In the genomic region with DNA sequence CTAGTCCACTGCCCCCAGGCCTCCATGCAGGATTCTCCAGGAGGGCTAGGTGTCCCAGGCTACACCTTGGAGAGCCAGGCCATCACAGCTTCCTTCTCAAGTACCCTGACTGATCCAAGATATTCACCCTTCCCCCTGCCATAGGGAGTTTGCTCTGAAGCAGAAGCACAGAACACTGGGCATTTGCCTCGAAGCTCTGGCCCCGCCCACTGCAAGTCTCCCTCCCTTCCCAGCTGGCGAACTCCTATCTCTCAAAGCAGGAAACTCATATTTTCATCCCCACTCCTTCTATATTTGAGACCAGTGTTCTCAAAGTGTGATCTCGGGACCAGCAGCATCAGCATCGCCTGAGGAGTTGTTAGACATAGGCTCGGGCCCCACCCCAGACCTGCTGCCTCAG, we compare ENCODE assay signal across 26 cellular contexts.
DNase-seq lines count a peak whose midpoint lies in the region; ATAC-seq, FAIRE-seq and TF ChIP-seq lines count a peak whose summit lies in the region.
"Had no signal": no experiment of that assay in that cellular context is flagged by ENCODE, and none has a peak within 500 bp of the region (broad histone marks: within the 10 kb centered on the region; RNA-seq: fewer than 3 reads in every experiment).

No MANE protein-coding gene starts in this region.

- H4K5ac ChIP-seq in H1 (ENCODE audit: insufficient read length, low read depth, low read length), result peak overlapping the region; percentile 4

- no peak overlapping the region for H3K23ac ChIP-seq in H1 (ENCODE audit: insufficient read length)

- no peak overlapping the region for H3K4ac ChIP-seq in H1 (replicated peaks; ENCODE audit: insufficient read length, low read depth, low read length)

- no peak overlapping the region for H4K8ac ChIP-seq in H1 (ENCODE audit: extremely low read depth, insufficient read depth, low read length)

- no peak for TF ChIP-seq RAD21 in H1 (IDR thresholded peaks at IDR 0.05 in 1 of 2, conservative IDR thresholded peaks at IDR 0.05 in 1 of 2; ENCODE audit: low read depth in 2 of 2, low read length in 2 of 2)

- peaks cover 10% of the 10 kb centered on the region for H3K9me3 Mint-ChIP-seq in activated naive CD8-positive, alpha-beta T cell treated with anti-CD3 and anti-CD28 coated beads, Interleukin-2, amount 50 U/mL, for 24 hours

- H3K9ac ChIP-seq in H1 (replicated peaks in 1 of 4; ENCODE audit: extremely low read depth in 1 of 4, low read depth in 3 of 4, low read length in 3 of 4), result no peak overlapping the region

- H3K9me3 ChIP-seq in right cardiac atrium (ENCODE audit: control insufficient read depth, low read length), result peaks cover 2% of the 10 kb centered on the region
- H3K9me3 ChIP-seq in H1 (ENCODE audit: insufficient read depth in 2 of 2, low read depth in 1 of 2, low read length in 1 of 2), result peaks cover 0 to 4% of the 10 kb centered on the region in 2 experiments; a peak in 1 of 4 replicates

- H3K79me2 ChIP-seq in H1 (ENCODE audit: control insufficient read depth in 1 of 2, insufficient read depth in 2 of 2, low read length in 2 of 2), result no peaks in the 10 kb centered on the region

- H2BK120ac ChIP-seq in H1 (replicated peaks; ENCODE audit: low read depth, low read length), result no peak overlapping the region

- no peak overlapping the region for H3K14ac ChIP-seq in H1 (ENCODE audit: insufficient read length)

- DNase-seq in right cardiac atrium (peak; percentile 46 to 79 (median 79)), cardiac septum (ENCODE audit: low spot score) (no peak), H1 (ENCODE audit: low read depth in 1 of 2, low spot score in 2 of 2) (peak in 1 of 2 experiments; percentile 46), left lobe of liver (ENCODE audit: low spot score) (no peak), NCI-H2107 (lab: John Stamatoyannopoulos, UW) (no peak), glomerular visceral epithelial cell (ENCODE audit: extremely low spot score) (no peak)
- no peak for DNase-seq in activated naive CD8-positive, alpha-beta T cell treated with anti-CD3 and anti-CD28 coated beads, Interleukin-2, amount 50 U/mL, for 24 hours
- DNase-seq: activated CD4-positive, alpha-beta memory T cell treated with anti-CD3 and anti-CD28 coated beads for 36 hours; activated gamma-delta T cell; brain microvascular endothelial cell; C1 segment of cervical spinal cord; cortex of kidney; MM.1S; NCI-H1436; NCI-H510A treated with DMSO at 0.1 percent for 48 hours; occipital lobe; retina; spleen; stimulated activated CD4-positive, alpha-beta T cell treated with anti-CD3 and anti-CD28 coated beads, Interleukin-4, amount 100 ng/mL, for 1 hour; tibial artery had no signal

- peaks cover 1% of the 10 kb centered on the region; the same call in 1 of the 2 replicates for H3K23me2 ChIP-seq in H1 (ENCODE audit: low read depth, low read length)

- H3K27me3 ChIP-seq in right cardiac atrium (ENCODE audit: control insufficient read depth, insufficient read depth), result no peaks in the 10 kb centered on the region
- H3K27me3 ChIP-seq in H1 (replicated peaks in 1 of 4; ENCODE audit: control insufficient read depth in 3 of 4, extremely low read depth in 1 of 4, insufficient read depth in 3 of 4, low read length in 3 of 4), result no peaks in the 10 kb centered on the region
- H3K27me3 ChIP-seq: brain microvascular endothelial cell, spleen, tibial artery had no signal

- no peak overlapping the region for H2BK12ac ChIP-seq in H1 (ENCODE audit: low read depth, low read length)

- H3K36me3 Mint-ChIP-seq in activated naive CD8-positive, alpha-beta T cell treated with anti-CD3 and anti-CD28 coated beads, Interleukin-2, amount 50 U/mL, for 24 hours (ENCODE audit: low read depth), result peaks cover 5% of the 10 kb centered on the region
- H3K36me3 Mint-ChIP-seq: activated CD4-positive, alpha-beta memory T cell treated with anti-CD3 and anti-CD28 coated beads for 36 hours had no signal

- ATAC-seq in right cardiac atrium (peak; percentile 52 to 54), left lobe of liver (peak; percentile 23), GM18870 (IDR thresholded peaks at IDR 0.05; ENCODE audit: unreplicated experiment) (no peak)
- no peak for ATAC-seq in activated naive CD8-positive, alpha-beta T cell treated with anti-CD3 and anti-CD28 coated beads, Interleukin-2, amount 50 U/mL, for 24 hours
- ATAC-seq: SK-N-SH treated with all-trans-retinoic acid at 6 μM for 48 hours had no signal

- no peak overlapping the region; the same call in 1 of the 2 replicates for H3K18ac ChIP-seq in H1 (ENCODE audit: extremely low read depth, low read length)

- WGBS in right cardiac atrium, result 55% methylated on average over 6 of the region's 6 CpGs
- 85% methylated on average over 6 of the region's 6 CpGs; no CpG with 5 or more reads in 1 of the 2 experiments for WGBS in H1 (ENCODE audit: extremely low coverage in 1 of 2, insufficient coverage in 1 of 2, insufficient read length in 1 of 2, insufficient replicate concordance in 2 of 2, low coverage in 1 of 2, low lambda C conversion rate in 2 of 2, missing lambda C conversion rate in 1 of 2), 2 experiments

- H2BK20ac ChIP-seq in H1 (ENCODE audit: low read length), result no peak overlapping the region

- no peak for TF ChIP-seq CTCF in H1 (IDR thresholded peaks at IDR 0.05; ENCODE audit: control extremely low read depth in 1 of 3, insufficient read depth in 1 of 3, low read depth in 1 of 3, low read length in 3 of 3)

- no peaks in the 10 kb centered on the region for H4K20me1 ChIP-seq in H1 (replicated peaks in 1 of 2; ENCODE audit: control insufficient read depth in 1 of 2, insufficient read depth in 2 of 2, low read length in 2 of 2)

- no peak overlapping the region for H2BK15ac ChIP-seq in H1 (ENCODE audit: low read length)

- no peak for FAIRE-seq in H1 (lab: Jason Lieb, UNC)
- FAIRE-seq: D721Med, H54 had no signal

- H3K56ac ChIP-seq in H1 (replicated peaks; ENCODE audit: insufficient read length, low read depth, low read length), result no peak overlapping the region

- no peaks in the 10 kb centered on the region; a peak in 1 of 8 replicates for H3K36me3 ChIP-seq in H1 (ENCODE audit: control insufficient read depth in 2 of 4, insufficient read depth in 4 of 4, low read length in 3 of 4)
- H3K36me3 ChIP-seq: brain microvascular endothelial cell, spleen, tibial artery had no signal

- H4K91ac ChIP-seq in H1 (replicated peaks; ENCODE audit: insufficient read length, low read length), result no peak overlapping the region

- H3K27ac Mint-ChIP-seq in activated naive CD8-positive, alpha-beta T cell treated with anti-CD3 and anti-CD28 coated beads, Interleukin-2, amount 50 U/mL, for 24 hours, result no peak overlapping the region
- H3K27ac Mint-ChIP-seq: activated CD4-positive, alpha-beta memory T cell treated with anti-CD3 and anti-CD28 coated beads for 36 hours; stimulated activated naive CD8-positive, alpha-beta T cell treated with anti-CD3 and anti-CD28 coated beads, Interleukin-15, Interleukin-2, amounts not matched to agents 100 ng/mL and 50 ng/mL, for 24 hours had no signal

- no peaks in the 10 kb centered on the region for H3K4me1 ChIP-seq in right cardiac atrium (ENCODE audit: control insufficient read depth, insufficient read depth, low read length)
- peaks cover 0 to 6% (median 0%) of the 10 kb centered on the region in 4 experiments; a peak in 2 of 7 replicates for H3K4me1 ChIP-seq in H1 (replicated peaks in 1 of 4; ENCODE audit: control insufficient read depth in 3 of 4, insufficient read depth in 4 of 4, low read length in 3 of 4)
- H3K4me1 ChIP-seq: tibial artery had no signal

- no peak overlapping the region for H3K4me3 Mint-ChIP-seq in activated naive CD8-positive, alpha-beta T cell treated with anti-CD3 and anti-CD28 coated beads, Interleukin-2, amount 50 U/mL, for 24 hours
- H3K4me3 Mint-ChIP-seq: activated CD4-positive, alpha-beta memory T cell treated with anti-CD3 and anti-CD28 coated beads for 36 hours; IgD-negative memory B cell; stimulated activated naive CD8-positive, alpha-beta T cell treated with anti-CD3 and anti-CD28 coated beads, Interleukin-15, Interleukin-2, amounts not matched to agents 100 ng/mL and 50 ng/mL, for 24 hours had no signal

- H3K27ac ChIP-seq in right cardiac atrium (ENCODE audit: low read length), result no peak overlapping the region
- no peak overlapping the region for H3K27ac ChIP-seq in H1 (ENCODE audit: low read depth, low read length)
- H3K27ac ChIP-seq: brain microvascular endothelial cell, spleen, tibial artery had no signal

- TF ChIP-seq POLR2A in H1 (IDR thresholded peaks at IDR 0.05; ENCODE audit: control extremely low read depth in 1 of 2, low read depth in 2 of 2, low read length in 2 of 2), result no peak

- peaks cover 15% of the 10 kb centered on the region for H3K4me1 Mint-ChIP-seq in activated naive CD8-positive, alpha-beta T cell treated with anti-CD3 and anti-CD28 coated beads, Interleukin-2, amount 50 U/mL, for 24 hours

- no peaks in the 10 kb centered on the region for H3K27me3 Mint-ChIP-seq in activated naive CD8-positive, alpha-beta T cell treated with anti-CD3 and anti-CD28 coated beads, Interleukin-2, amount 50 U/mL, for 24 hours
- H3K27me3 Mint-ChIP-seq: IgD-negative memory B cell; stimulated activated naive CD8-positive, alpha-beta T cell treated with anti-CD3 and anti-CD28 coated beads, Interleukin-15, Interleukin-2, amounts not matched to agents 100 ng/mL and 50 ng/mL, for 24 hours had no signal

- intact Hi-C loops in right cardiac atrium (cut with DNase I) (no loop called here), cardiac septum (cut with DNase I) (no loop called here)

- POLR2A ChIA-PET in H1 (lab: Charles Lee; ENCODE audit: partially characterized antibody), result no interaction called here

- H3K79me1 ChIP-seq in H1 (ENCODE audit: low read depth, low read length), result no peaks in the 10 kb centered on the region

- CTCF ChIA-PET in H1 (lab: Charles Lee; ENCODE audit: partially characterized antibody), result interaction anchor here (0.7 kb wide), 1 partner anchor 20 kb away, joined by 3 read pairs; no protein-coding TSS in a partner anchor

- H2BK5ac ChIP-seq in H1 (ENCODE audit: low read depth, low read length), result no peak overlapping the region

- H3K4me2 ChIP-seq in H1 (ENCODE audit: insufficient read depth in 1 of 2, low read depth in 2 of 2, low read length in 2 of 2), result no peak overlapping the region; a peak in 1 of 4 replicates

- no peak for TF ChIP-seq EP300 in H1 (IDR thresholded peaks at IDR 0.05; ENCODE audit: borderline replicate concordance in 1 of 2, low read depth in 2 of 2, low read length in 2 of 2)

- no peak overlapping the region for H2AFZ ChIP-seq in H1 (ENCODE audit: low read length)

- 0 out of 2 replicates have a peak overlapping the region, but pooled peaks have one; percentile 24 for H2AK5ac ChIP-seq in H1 (ENCODE audit: low read depth, low read length)

- H3K4me3 ChIP-seq in right cardiac atrium (ENCODE audit: low read length) (no peak overlapping the region), H1 (ENCODE audit: extremely low read depth in 1 of 4, insufficient read depth in 2 of 4, low read depth in 3 of 4, low read length in 4 of 4) (no peak overlapping the region)
- H3K4me3 ChIP-seq: spleen, tibial artery had no signal

TF ChIP-seq in H1, 55 proteins besides CTCF, POLR2A, EP300 and RAD21 (continues in another document):
- no peak for TF ChIP-seq RXRA (IDR thresholded peaks at IDR 0.05; ENCODE audit: insufficient read depth, low read depth, low read length)
- TF ChIP-seq SP2 (IDR thresholded peaks at IDR 0.05; ENCODE audit: low read length), result no peak
- TF ChIP-seq POLR2AphosphoS5 (IDR thresholded peaks at IDR 0.05; ENCODE audit: low read depth, low read length), result no peak
- no peak for TF ChIP-seq SP1 (IDR thresholded peaks at IDR 0.05; ENCODE audit: low read depth, low read length)

Comparison
In these comparisons a context has a peak if more than half of its experiments do, and no peak if none do; other contexts are left out.
1. DNase-seq: peak in right cardiac atrium (3 of 3); none in cardiac septum (single experiment), left lobe of liver (single experiment), NCI-H2107 (single experiment), activated naive CD8-positive, alpha-beta T cell treated with anti-CD3 and anti-CD28 coated beads, Interleukin-2, amount 50 U/mL, for 24 hours (single experiment) and glomerular visceral epithelial cell (single experiment).
2. ATAC-seq: peak in right cardiac atrium (2 of 2) and left lobe of liver (single experiment); none in GM18870 (single experiment) and activated naive CD8-positive, alpha-beta T cell treated with anti-CD3 and anti-CD28 coated beads, Interleukin-2, amount 50 U/mL, for 24 hours (single experiment).